In genomic region chr1:47784294-47784650, GRCh38 we compare ENCODE assay signal across 37 cellular contexts.
"Had no signal": no experiment of that assay in that cellular context is flagged by ENCODE, and none has a peak within 500 bp of the region (broad histone marks: within the 10 kb centered on the region; RNA-seq: fewer than 3 reads in every experiment).

No MANE protein-coding gene starts in this region.

- H3K27ac ChIP-seq: cardiac muscle cell, KMS-11, Peyer's patch, WERI-Rb-1 had no signal

- H3K9ac ChIP-seq: KMS-11 had no signal

- H3K36me3 ChIP-seq: cardiac muscle cell, Peyer's patch, WERI-Rb-1 had no signal

- ATAC-seq: activated CD8-positive, alpha-beta memory T cell treated with anti-CD3 and anti-CD28 coated beads, Interleukin-2, amount 10 ng/mL, durations not matched to agents 7 days and 5 days; activated T-cell treated with anti-CD3 and anti-CD28 coated beads, Interleukin-2, amount 50 U/mL, for 72 hours; activated T-helper 17 cell treated with anti-CD3 and anti-CD28 coated beads, Interleukin-2, amount 50 U/mL, for 72 hours; PC-3; SK-N-SH treated with all-trans-retinoic acid at 6 μM for 48 hours had no signal

- H3K27me3 ChIP-seq: cardiac muscle cell, Peyer's patch had no signal

- H3K9me3 ChIP-seq: Peyer's patch had no signal

- H3K4me1 ChIP-seq: Peyer's patch had no signal

- DNase-seq: activated CD4-positive, alpha-beta memory T cell treated with anti-CD3 and anti-CD28 coated beads, Interleukin-2, amount 10 ng/mL, durations not matched to agents 7 days and 5 days; activated CD4-positive, alpha-beta T cell treated with anti-CD3 and anti-CD28 coated beads for 1 hour; activated CD4-positive, alpha-beta T cell treated with anti-CD3 and anti-CD28 coated beads for 48 hours; activated CD4-positive, CD25-positive, alpha-beta regulatory T cell; activated CD8-positive, alpha-beta memory T cell treated with anti-CD3 and anti-CD28 coated beads for 24 hours; activated CD8-positive, alpha-beta memory T cell treated with anti-CD3 and anti-CD28 coated beads, Interleukin-2, amount 10 ng/mL, durations not matched to agents 7 days and 5 days; activated CD8-positive, alpha-beta memory T cell treated with anti-CD3 and anti-CD28 coated beads, Interleukin-2, amount 50 U/mL, for 48 hours; activated effector memory CD4-positive, alpha-beta T cell treated with anti-CD3 and anti-CD28 coated beads, Interleukin-2, amount 50 U/mL, for 16 hours; activated naive CD4-positive, alpha-beta T cell; activated naive CD4-positive, alpha-beta T cell treated with anti-CD3 and anti-CD28 coated beads, Interleukin-2, amount 50 U/mL, for 16 hours; activated naive CD8-positive, alpha-beta T cell treated with anti-CD3 and anti-CD28 coated beads for 36 hours; activated T-cell treated with anti-CD3 and anti-CD28 coated beads, Interleukin-2, amount 50 U/mL, for 72 hours; amniotic stem cell; aorta; MM.1S; MV-4-11; NCI-H1092; NCI-H1436 treated with DMSO at 0.1 percent for 48 hours; NCI-H1694 treated with DMSO at 0.1 percent for 48 hours; NCI-H2029; NCI-H345; NCI-H524 treated with DMSO at 0.1 percent for 48 hours; NCI-H748 treated with DMSO at 0.1 percent for 48 hours; NK-92 treated with Interleukin-12 subunit alpha and Interleukin-12 subunit beta, amount 100 ng/mL, for 24 hours; PC-3; Peyer's patch; RPMI8226; SIG-M5; SW 1271; T-helper 1 cell; T-helper 2 cell; T1000; WERI-Rb-1 had no signal

- H3K4me2 ChIP-seq: KMS-11 had no signal

- H3K4me3 ChIP-seq: cardiac muscle cell, Peyer's patch had no signal
